ENCODE assay signal across 8 cellular contexts in the genomic region with DNA sequence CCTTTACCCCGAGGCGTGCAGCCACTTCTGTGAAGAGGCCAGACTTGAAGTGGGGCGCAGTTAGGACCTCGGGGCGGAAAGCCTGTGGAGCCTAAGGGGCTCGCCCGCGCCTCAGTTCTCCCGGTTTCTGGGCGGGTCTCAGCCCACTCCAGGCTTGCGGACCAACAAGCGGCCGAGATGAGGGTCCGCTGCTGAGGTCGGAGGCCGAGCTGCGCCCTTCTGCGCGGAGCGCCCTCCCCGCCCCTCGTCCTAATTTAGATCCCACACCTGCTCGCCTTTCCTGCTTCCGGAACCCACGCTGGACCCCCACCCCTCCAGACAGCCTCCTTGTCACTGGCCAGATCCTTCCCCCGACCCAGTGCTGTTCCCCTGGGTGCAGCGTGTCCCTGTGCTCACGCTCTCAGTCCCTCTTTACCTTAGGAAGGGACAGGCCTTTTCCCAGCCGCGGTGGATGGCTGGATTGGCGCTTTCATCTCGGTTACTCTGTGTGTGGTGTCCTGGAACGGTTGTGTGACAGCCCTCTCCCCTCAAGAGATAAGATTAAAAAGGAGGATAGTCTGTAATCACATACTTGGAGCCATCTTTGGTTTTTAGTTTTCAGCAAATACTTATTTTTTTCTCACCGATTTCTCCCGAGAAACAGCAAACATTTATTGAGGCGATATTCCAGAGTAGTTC. TPM values are rescaled to one million over a fixed set of nuclear protein-coding genes. Genes with fewer than 3 reads are reported as not detected.
DNase-seq lines count a peak whose midpoint lies in the region; ATAC-seq and TF ChIP-seq lines count a peak whose summit lies in the region.

No MANE protein-coding gene starts in this region.

- TF ChIP-seq POLR2A in ovary (IDR thresholded peaks at IDR 0.05): peak; percentile 25

- intact Hi-C loops in ovary (cut with DNase I): loop anchor here in 1 of 4 donors (10.0 kb wide), 1 partner anchor 154 kb away; no protein-coding TSS in a partner anchor

- DNase-seq in RWPE2 (ENCODE audit: low spot score) (no peak), ovary (peak in 1 of 5 donors; percentile 49), DMS153 treated with DMSO at 0.1 percent for 48 hours (lab: John Stamatoyannopoulos, UW; ENCODE audit: unreplicated experiment) (no peak), T1000 (lab: John Stamatoyannopoulos, UW) (no peak)

- H3K27me3 ChIP-seq in ACC112 (ENCODE audit: insufficient read depth, low read length) (no peaks in the 10 kb centered on the region), RWPE2 (ENCODE audit: insufficient read depth, poor library complexity, severe bottlenecking) (no peaks in the 10 kb centered on the region), esophagus (ENCODE audit: control insufficient read depth in 1 of 2, insufficient read depth in 2 of 2, low read length in 2 of 2) (no peaks in the 10 kb centered on the region), ovary (no peaks in the 10 kb centered on the region)

- TF ChIP-seq CTCF in RWPE2 (IDR thresholded peaks at IDR 0.05; ENCODE audit: poor library complexity, severe bottlenecking) (no peak), ovary (IDR thresholded peaks at IDR 0.05) (no peak)

- H3K79me2 ChIP-seq in ACC112 (ENCODE audit: control insufficient read depth, insufficient read depth, low read length, unreplicated experiment): peaks cover 24% of the 10 kb centered on the region

- peak overlapping the region; percentile 72 for H3K27ac ChIP-seq in ACC112 (ENCODE audit: low read depth, low read length)
- peak overlapping the region; percentile 96 for H3K27ac ChIP-seq in RWPE2 (ENCODE audit: poor library complexity, severe bottlenecking)
- peak overlapping the region; percentile 98 for H3K27ac ChIP-seq in esophagus (ENCODE audit: low read depth in 2 of 2, low read length in 1 of 2)
- peak overlapping the region; percentile 54 to 95 for H3K27ac ChIP-seq in ovary

- ATAC-seq in GM19351 (IDR thresholded peaks at IDR 0.05; ENCODE audit: unreplicated experiment): peak; percentile 3
- ATAC-seq in RWPE2 (ENCODE audit: low read depth): peak; percentile 2
- no peak for ATAC-seq in activated CD4-positive, CD25-positive, alpha-beta regulatory T cell treated with anti-CD3 and anti-CD28 coated beads, Interleukin-2, amount 50 U/mL, for 24 hours

- 5 to 6% methylated on average over 34 to 36 of the region's 36 CpGs for WGBS in esophagus, 2 donors
- WGBS in ovary, 3 donors: 5 to 7% (median 5%) methylated on average over 28 to 36 of the region's 36 CpGs

- H3K9me3 ChIP-seq in RWPE2 (ENCODE audit: severe bottlenecking) (no peaks in the 10 kb centered on the region), esophagus (ENCODE audit: control insufficient read depth in 2 of 2, insufficient read depth in 1 of 2, low read depth in 1 of 2, low read length in 1 of 2) (no peaks in the 10 kb centered on the region), ovary (no peaks in the 10 kb centered on the region)

- H3K4me1 ChIP-seq in ACC112 (ENCODE audit: control insufficient read depth, insufficient read depth, low read length, unreplicated experiment): peaks cover 52% of the 10 kb centered on the region
- H3K4me1 ChIP-seq in RWPE2 (ENCODE audit: insufficient read depth, poor library complexity, severe bottlenecking): peaks cover 22% of the 10 kb centered on the region
- H3K4me1 ChIP-seq in esophagus (ENCODE audit: control insufficient read depth in 2 of 2, insufficient read depth in 2 of 2, low read length in 1 of 2): peaks cover 3 to 19% of the 10 kb centered on the region in 2 donors
- H3K4me1 ChIP-seq in ovary (ENCODE audit: insufficient read depth): no peaks in the 10 kb centered on the region

- H3K4me3 ChIP-seq in ACC112 (ENCODE audit: low read depth, low read length) (peak overlapping the region; percentile 97), RWPE2 (ENCODE audit: severe bottlenecking) (peak overlapping the region; percentile 98), esophagus (ENCODE audit: low read depth in 1 of 2, low read length in 2 of 2) (peak overlapping the region; percentile 70 to 76), ovary (peak overlapping the region; percentile 83)

- no peaks in the 10 kb centered on the region for H3K36me3 ChIP-seq in ACC112 (ENCODE audit: insufficient read depth, low read length)
- H3K36me3 ChIP-seq in RWPE2 (ENCODE audit: low read depth): peaks cover 23% of the 10 kb centered on the region
- peaks cover 3 to 4% of the 10 kb centered on the region in 2 donors for H3K36me3 ChIP-seq in esophagus (ENCODE audit: control insufficient read depth in 2 of 2, insufficient read depth in 2 of 2, low read length in 1 of 2)
- H3K36me3 ChIP-seq in ovary: no peaks in the 10 kb centered on the region

- peak overlapping the region; percentile 74 for H2AFZ ChIP-seq in ACC112 (ENCODE audit: low read length, unreplicated experiment)

- TF ChIP-seq EP300 in ovary (IDR thresholded peaks at IDR 0.05): no peak

RNA-seq across cellular contexts. Expression of gene ATXN7L3, which starts 0.9 kb away (rescaled TPM):
- polyA plus RNA-seq in esophagus (10 to 100 TPM; 32.9 to 44.3 TPM), ovary (10 to 100 TPM; 33.6 to 45.1 TPM)
- total RNA-seq in ovary: 10 to 100 TPM; 25.3 to 97.4 (median 72.6) TPM

RNA-seq across cellular contexts. Expression of gene TMUB2, which starts 13.8 kb away (rescaled TPM):
- 10 to 100 TPM; 25.2 to 37.5 TPM for polyA plus RNA-seq in esophagus
- 10 to 100 TPM; 18.7 to 37.0 (median 28.6) TPM for total RNA-seq in ovary
- 10 to 100 TPM; 22.5 to 36.8 TPM for polyA plus RNA-seq in ovary

RNA-seq across cellular contexts. Expression of gene UBTF, which starts 18.9 kb away (rescaled TPM):
- polyA plus RNA-seq in esophagus: 10 to 100 TPM; 30.3 to 35.2 TPM
- total RNA-seq in ovary: 100 to 1,000 TPM in 1 of 7 donors, 10 to 100 TPM in 6; 29.6 to 128 (median 81.5) TPM
- polyA plus RNA-seq in ovary: 10 to 100 TPM; 44.1 to 85.1 TPM

RNA-seq across cellular contexts. Expression of gene ASB16, which starts 30.1 kb away (rescaled TPM):
- polyA plus RNA-seq in esophagus: under 1 TPM; 0.18 to 0.19 TPM
- total RNA-seq in ovary: 1 to 10 TPM in 3 of 7 donors, under 1 TPM in 3, not detected in 1; 0.24 to 1.8 (median 0.98) TPM
- polyA plus RNA-seq in ovary: 1 to 10 TPM in 1 of 2 donors, under 1 TPM in 1; 0.10 to 1.3 TPM

RNA-seq across cellular contexts. Expression of gene HROB, which starts 58.9 kb away (rescaled TPM):
- polyA plus RNA-seq in esophagus (1 to 10 TPM; 1.7 to 2.5 TPM), ovary (1 to 10 TPM; 1.0 TPM)
- total RNA-seq in ovary: 1 to 10 TPM in 3 of 7 donors, under 1 TPM in 4; 0.86 to 6.3 (median 0.97) TPM

Comparison
In these comparisons a context has a peak if more than half of its experiments do, and no peak if none do; other contexts are left out.
1. ATAC-seq: peak in GM19351 (single experiment) and RWPE2 (single experiment); none in activated CD4-positive, CD25-positive, alpha-beta regulatory T cell treated with anti-CD3 and anti-CD28 coated beads, Interleukin-2, amount 50 U/mL, for 24 hours (0 of 2).
2. Peak in every context shown above with its lines, with median percentiles within 50 percentile points of each other: H3K27ac ChIP-seq and H3K4me3 ChIP-seq.